Comparison of ENCODE assay signal across 10 cellular contexts in genomic region chr12:106745181-106745745, GRCh38.
"Had no signal": no experiment of that assay in that cellular context is flagged by ENCODE, and none has a peak within 500 bp of the region (broad histone marks: within the 10 kb centered on the region; RNA-seq: fewer than 3 reads in every experiment).

No MANE protein-coding gene starts in this region.

- ATAC-seq: GM23338, HCT116 had no signal

- H2AFZ ChIP-seq: GM23248, GM23338 had no signal

- H3K4me3 ChIP-seq: GM23248, GM23338 had no signal

- FAIRE-seq: H1, H54 had no signal

- H3K27ac ChIP-seq: GM23248 had no signal

- H3K9ac ChIP-seq: GM23248 had no signal

- DNase-seq: GM23248, GOT3, H7, H9, HCEC 1CT, HFFc6 had no signal

- H3K4me2 ChIP-seq: GM23338 had no signal
